1 cellular context compared by ENCODE assay signal in the genomic region with DNA sequence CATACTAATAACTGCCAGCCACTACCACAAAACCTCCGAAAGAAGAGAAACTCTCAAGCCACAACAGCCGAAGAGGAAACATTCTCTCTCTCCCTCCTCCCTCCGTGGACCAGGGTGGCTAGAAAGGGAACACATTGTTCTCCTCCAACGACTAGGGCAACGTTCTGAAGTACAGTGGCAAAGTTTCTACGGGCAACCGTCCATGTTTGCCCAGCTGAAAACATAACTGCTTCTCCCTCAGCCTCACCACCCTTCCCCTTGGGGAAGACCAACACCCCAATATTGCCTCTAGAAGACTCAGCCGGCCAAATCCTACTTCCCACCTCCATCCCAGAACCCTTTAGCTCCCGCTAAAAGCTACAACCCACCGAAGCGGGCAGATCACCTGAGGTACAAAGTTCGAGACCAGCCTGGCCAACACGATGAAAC.
A peak's percentile ranks its signal among the peaks of the same experiment; 100 is the strongest.
TF ChIP-seq lines count a peak whose summit lies in the region.

No MANE protein-coding gene starts in this region.

TF ChIP-seq in K562, 482 proteins besides CTCF, POLR2A, EP300 and RAD21:
- TF ChIP-seq SUPT5H (IDR thresholded peaks at IDR 0.05) (0 out of 2 replicates have a peak, but pooled peaks have one; percentile 43), NFE2L1 (tag; IDR thresholded peaks at IDR 0.05; ENCODE audit: borderline replicate concordance, low read depth) (no peak), CXXC5 (CRISPR knock-in tag; IDR thresholded peaks at IDR 0.05) (no peak), MXI1 (IDR thresholded peaks at IDR 0.05; ENCODE audit: low read depth, low read length) (0 out of 2 replicates have a peak, but pooled peaks have one; percentile 23), PPARD (CRISPR knock-in tag; IDR thresholded peaks at IDR 0.05) (no peak), HDAC2 (IDR thresholded peaks at IDR 0.05) (no peak), PYGO2 (tag; IDR thresholded peaks at IDR 0.05) (no peak), CHD1 (IDR thresholded peaks at IDR 0.05; ENCODE audit: low read length) (peak; percentile 63), LARP7 (IDR thresholded peaks at IDR 0.05) (0 out of 2 replicates have a peak, but pooled peaks have one; percentile 65), PTTG1 (tag; IDR thresholded peaks at IDR 0.05; ENCODE audit: low read depth) (no peak), TEAD1 (CRISPR knock-in tag; IDR thresholded peaks at IDR 0.05) (0 out of 4 replicates have a peak, but pooled peaks of 1 of the 2 experiments have one; percentile 36), HSF4 (CRISPR knock-in tag; IDR thresholded peaks at IDR 0.05; ENCODE audit: borderline replicate concordance) (no peak), PHB2 (IDR thresholded peaks at IDR 0.05; ENCODE audit: low read depth) (0 out of 2 replicates have a peak, but pooled peaks have one; percentile 25), SIRT6 (IDR thresholded peaks at IDR 0.05; ENCODE audit: low read depth, low read length) (peak; percentile 79), MLLT1 (IDR thresholded peaks at IDR 0.05) (peak in 1 of 2 experiments; percentile 78; a peak in 3 of 4 replicates), HDAC1 (IDR thresholded peaks at IDR 0.05) (peak in 1 of 2 experiments; percentile 56; a peak in 1 of 4 replicates), ZNF41 (CRISPR knock-in tag; conservative IDR thresholded peaks at IDR 0.05) (no peak), POLR2AphosphoS5 (IDR thresholded peaks at IDR 0.05; ENCODE audit: control insufficient read depth, insufficient read depth, low read depth, low read length) (peak; percentile 35; the same call in 1 of the 2 replicates), HDGF (IDR thresholded peaks at IDR 0.05) (0 out of 2 replicates have a peak, but pooled peaks have one; percentile 78), MCM2 (IDR thresholded peaks at IDR 0.05; ENCODE audit: low read depth) (no peak), HLTF (IDR thresholded peaks at IDR 0.05) (peak; percentile 58; the same call in 1 of the 2 replicates), PML (IDR thresholded peaks at IDR 0.05; ENCODE audit: low read length) (peak; percentile 18; the same call in 1 of the 2 replicates), THRA (IDR thresholded peaks at IDR 0.05) (no peak), SP1 (CRISPR knock-in tag; IDR thresholded peaks at IDR 0.05) (0 out of 2 replicates have a peak, but pooled peaks have one; percentile 6), MTA3 (IDR thresholded peaks at IDR 0.05; ENCODE audit: borderline replicate concordance) (peak; percentile 18; the same call in 1 of the 2 replicates), MCM3 (IDR thresholded peaks at IDR 0.05) (no peak), TOE1 (IDR thresholded peaks at IDR 0.05; ENCODE audit: borderline replicate concordance) (peak; percentile 30; the same call in 1 of the 2 replicates), TOE1 (CRISPR knock-in tag; IDR thresholded peaks at IDR 0.05; ENCODE audit: borderline replicate concordance, low read depth) (no peak), MTF1 (CRISPR knock-in tag; IDR thresholded peaks at IDR 0.05; ENCODE audit: borderline replicate concordance) (no peak), NBN (IDR thresholded peaks at IDR 0.05; ENCODE audit: low read depth) (0 out of 2 replicates have a peak, but pooled peaks have one; percentile 27), MYNN (IDR thresholded peaks at IDR 0.05) (no peak), MYNN (CRISPR knock-in tag; IDR thresholded peaks at IDR 0.05) (no peak), ARID2 (IDR thresholded peaks at IDR 0.05) (0 out of 2 replicates have a peak, but pooled peaks have one; percentile 8), RREB1 (CRISPR knock-in tag; IDR thresholded peaks at IDR 0.05) (0 out of 2 replicates have a peak, but pooled peaks have one; percentile 36)
- TF ChIP-seq, protein P1, sequence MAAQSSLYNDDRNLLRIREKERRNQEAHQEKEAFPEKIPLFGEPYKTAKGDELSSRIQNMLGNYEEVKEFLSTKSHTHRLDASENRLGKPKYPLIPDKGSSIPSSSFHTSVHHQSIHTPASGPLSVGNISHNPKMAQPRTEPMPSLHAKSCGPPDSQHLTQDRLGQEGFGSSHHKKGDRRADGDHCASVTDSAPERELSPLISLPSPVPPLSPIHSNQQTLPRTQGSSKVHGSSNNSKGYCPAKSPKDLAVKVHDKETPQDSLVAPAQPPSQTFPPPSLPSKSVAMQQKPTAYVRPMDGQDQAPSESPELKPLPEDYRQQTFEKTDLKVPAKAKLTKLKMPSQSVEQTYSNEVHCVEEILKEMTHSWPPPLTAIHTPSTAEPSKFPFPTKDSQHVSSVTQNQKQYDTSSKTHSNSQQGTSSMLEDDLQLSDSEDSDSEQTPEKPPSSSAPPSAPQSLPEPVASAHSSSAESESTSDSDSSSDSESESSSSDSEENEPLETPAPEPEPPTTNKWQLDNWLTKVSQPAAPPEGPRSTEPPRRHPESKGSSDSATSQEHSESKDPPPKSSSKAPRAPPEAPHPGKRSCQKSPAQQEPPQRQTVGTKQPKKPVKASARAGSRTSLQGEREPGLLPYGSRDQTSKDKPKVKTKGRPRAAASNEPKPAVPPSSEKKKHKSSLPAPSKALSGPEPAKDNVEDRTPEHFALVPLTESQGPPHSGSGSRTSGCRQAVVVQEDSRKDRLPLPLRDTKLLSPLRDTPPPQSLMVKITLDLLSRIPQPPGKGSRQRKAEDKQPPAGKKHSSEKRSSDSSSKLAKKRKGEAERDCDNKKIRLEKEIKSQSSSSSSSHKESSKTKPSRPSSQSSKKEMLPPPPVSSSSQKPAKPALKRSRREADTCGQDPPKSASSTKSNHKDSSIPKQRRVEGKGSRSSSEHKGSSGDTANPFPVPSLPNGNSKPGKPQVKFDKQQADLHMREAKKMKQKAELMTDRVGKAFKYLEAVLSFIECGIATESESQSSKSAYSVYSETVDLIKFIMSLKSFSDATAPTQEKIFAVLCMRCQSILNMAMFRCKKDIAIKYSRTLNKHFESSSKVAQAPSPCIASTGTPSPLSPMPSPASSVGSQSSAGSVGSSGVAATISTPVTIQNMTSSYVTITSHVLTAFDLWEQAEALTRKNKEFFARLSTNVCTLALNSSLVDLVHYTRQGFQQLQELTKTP (IDR thresholded peaks at IDR 0.05; ENCODE audit: low read depth in 1 of 2, partially characterized antibody in 2 of 2), result peak in 1 of 2 experiments; percentile 27
- TF ChIP-seq, protein P2, sequence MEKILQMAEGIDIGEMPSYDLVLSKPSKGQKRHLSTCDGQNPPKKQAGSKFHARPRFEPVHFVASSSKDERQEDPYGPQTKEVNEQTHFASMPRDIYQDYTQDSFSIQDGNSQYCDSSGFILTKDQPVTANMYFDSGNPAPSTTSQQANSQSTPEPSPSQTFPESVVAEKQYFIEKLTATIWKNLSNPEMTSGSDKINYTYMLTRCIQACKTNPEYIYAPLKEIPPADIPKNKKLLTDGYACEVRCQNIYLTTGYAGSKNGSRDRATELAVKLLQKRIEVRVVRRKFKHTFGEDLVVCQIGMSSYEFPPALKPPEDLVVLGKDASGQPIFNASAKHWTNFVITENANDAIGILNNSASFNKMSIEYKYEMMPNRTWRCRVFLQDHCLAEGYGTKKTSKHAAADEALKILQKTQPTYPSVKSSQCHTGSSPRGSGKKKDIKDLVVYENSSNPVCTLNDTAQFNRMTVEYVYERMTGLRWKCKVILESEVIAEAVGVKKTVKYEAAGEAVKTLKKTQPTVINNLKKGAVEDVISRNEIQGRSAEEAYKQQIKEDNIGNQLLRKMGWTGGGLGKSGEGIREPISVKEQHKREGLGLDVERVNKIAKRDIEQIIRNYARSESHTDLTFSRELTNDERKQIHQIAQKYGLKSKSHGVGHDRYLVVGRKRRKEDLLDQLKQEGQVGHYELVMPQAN (IDR thresholded peaks at IDR 0.05; ENCODE audit: borderline replicate concordance), result 0 out of 2 replicates have a peak, but pooled peaks have one; percentile 39
- TF ChIP-seq, protein P3, sequence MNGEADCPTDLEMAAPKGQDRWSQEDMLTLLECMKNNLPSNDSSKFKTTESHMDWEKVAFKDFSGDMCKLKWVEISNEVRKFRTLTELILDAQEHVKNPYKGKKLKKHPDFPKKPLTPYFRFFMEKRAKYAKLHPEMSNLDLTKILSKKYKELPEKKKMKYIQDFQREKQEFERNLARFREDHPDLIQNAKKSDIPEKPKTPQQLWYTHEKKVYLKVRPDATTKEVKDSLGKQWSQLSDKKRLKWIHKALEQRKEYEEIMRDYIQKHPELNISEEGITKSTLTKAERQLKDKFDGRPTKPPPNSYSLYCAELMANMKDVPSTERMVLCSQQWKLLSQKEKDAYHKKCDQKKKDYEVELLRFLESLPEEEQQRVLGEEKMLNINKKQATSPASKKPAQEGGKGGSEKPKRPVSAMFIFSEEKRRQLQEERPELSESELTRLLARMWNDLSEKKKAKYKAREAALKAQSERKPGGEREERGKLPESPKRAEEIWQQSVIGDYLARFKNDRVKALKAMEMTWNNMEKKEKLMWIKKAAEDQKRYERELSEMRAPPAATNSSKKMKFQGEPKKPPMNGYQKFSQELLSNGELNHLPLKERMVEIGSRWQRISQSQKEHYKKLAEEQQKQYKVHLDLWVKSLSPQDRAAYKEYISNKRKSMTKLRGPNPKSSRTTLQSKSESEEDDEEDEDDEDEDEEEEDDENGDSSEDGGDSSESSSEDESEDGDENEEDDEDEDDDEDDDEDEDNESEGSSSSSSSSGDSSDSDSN (IDR thresholded peaks at IDR 0.05; ENCODE audit: borderline replicate concordance in 1 of 2, low read depth in 2 of 2, low read length in 2 of 2), result 0 out of 4 replicates have a peak, but pooled peaks of 1 of the 2 experiments have one; percentile 47
